Comparison of ENCODE assay signal across 8 cellular contexts in the genomic region with DNA sequence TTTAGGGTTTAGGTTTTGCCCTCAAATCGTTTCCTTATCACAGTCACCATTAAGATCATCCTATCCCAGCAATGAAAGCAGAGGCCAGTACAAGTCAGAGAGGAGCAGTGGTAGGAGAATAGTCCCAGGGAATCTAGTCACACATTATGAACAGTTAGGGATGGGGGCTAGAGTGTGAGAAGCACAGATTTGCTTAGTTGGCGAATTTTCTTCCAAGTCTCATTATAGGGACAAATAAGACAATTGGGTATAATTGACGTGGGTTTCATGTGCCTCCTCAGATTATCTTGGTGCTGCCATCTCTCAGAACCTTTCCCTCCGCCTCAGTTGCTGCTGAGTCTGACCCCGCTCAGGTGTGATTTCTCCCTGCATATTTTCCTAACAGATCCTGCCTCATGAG.
"Had no signal": no experiment of that assay in that cellular context is flagged by ENCODE, and none has a peak within 500 bp of the region (broad histone marks: within the 10 kb centered on the region; RNA-seq: fewer than 3 reads in every experiment).

No MANE protein-coding gene starts in this region.

- H3K4me3 ChIP-seq: GM23248 had no signal

- H3K4me3 Mint-ChIP-seq: H9, IgD-negative memory B cell had no signal

- DNase-seq: GM23248, GOT3, H9, HCEC 1CT, Kasumi-1, KG1 had no signal

- FAIRE-seq: H54 had no signal

- H2AFZ ChIP-seq: GM23248 had no signal

- H3K4me1 Mint-ChIP-seq: H9, IgD-negative memory B cell had no signal

- H3K9ac ChIP-seq: GM23248 had no signal

- H3K27ac Mint-ChIP-seq: IgD-negative memory B cell had no signal

- H3K27me3 Mint-ChIP-seq: IgD-negative memory B cell had no signal

- H3K27ac ChIP-seq: GM23248 had no signal
